8 cellular contexts compared by ENCODE assay signal in genomic region chr3:152089528-152089927, GRCh38.
"Had no signal": no experiment of that assay in that cellular context is flagged by ENCODE, and none has a peak within 500 bp of the region (broad histone marks: within the 10 kb centered on the region; RNA-seq: fewer than 3 reads in every experiment).

No MANE protein-coding gene starts in this region.

- H3K9ac ChIP-seq: GM23248 had no signal

- H3K4me3 ChIP-seq: GM23248 had no signal

- H3K27ac ChIP-seq: GM23248, HL-60 had no signal

- DNase-seq: GM23248, GOT3, H7, HCEC 1CT, HFFc6, Kasumi-1, KG1 had no signal

- H2AFZ ChIP-seq: GM23248 had no signal
